In the genomic region with DNA sequence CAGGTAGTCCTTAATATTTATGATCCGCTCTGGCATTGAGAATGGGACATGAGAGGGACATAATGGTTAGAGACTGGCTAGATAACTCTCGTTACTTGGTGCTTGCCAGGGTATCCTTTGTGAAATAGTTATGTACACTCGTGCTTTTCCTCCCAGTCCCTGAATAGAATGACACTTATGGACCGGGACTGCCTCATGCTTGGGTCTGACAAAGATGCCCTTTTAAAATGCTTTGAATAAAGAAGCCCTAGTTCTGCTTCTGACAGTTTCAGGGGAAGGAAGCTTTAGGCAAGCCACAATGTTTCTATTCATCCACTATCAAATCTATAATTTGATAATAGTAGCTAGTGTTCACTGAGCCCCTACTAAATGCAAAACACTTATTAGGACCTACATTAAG, we compare ENCODE assay signal across 22 cellular contexts.
A peak's percentile ranks its signal among the peaks of the same experiment; 100 is the strongest.
DNase-seq lines count a peak whose midpoint lies in the region; ATAC-seq lines count a peak whose summit lies in the region.
"Had no signal": no experiment of that assay in that cellular context is flagged by ENCODE, and none has a peak within 500 bp of the region (broad histone marks: within the 10 kb centered on the region; RNA-seq: fewer than 3 reads in every experiment).

No MANE protein-coding gene starts in this region.

- DNase-seq in caudate nucleus (lab: John Stamatoyannopoulos, UW): peak in 12 of 61 donors; percentile 1 to 42 (median 22)
- peak; percentile 97 for DNase-seq in pons (ENCODE audit: low spot score)
- DNase-seq in DMS114 treated with DMSO at 0.1 percent for 48 hours (lab: John Stamatoyannopoulos, UW; ENCODE audit: unreplicated experiment): no peak
- DNase-seq in HuH-7.5 (ENCODE audit: low spot score): no peak
- DNase-seq in activated CD4-positive, alpha-beta T cell treated with anti-CD3 and anti-CD28 coated beads for 48 hours: no peak
- DNase-seq: CD8-positive, alpha-beta T cell; DMS 273 treated with DMSO at 0.1 percent for 48 hours; DND-41; HCEC 1CT; NCI-H1048; NCI-H1417; NCI-H1694 treated with DMSO at 0.1 percent for 48 hours; NCI-H2081; NCI-H2171 treated with DMSO at 0.1 percent for 48 hours; NCI-H345; NCI-H524; NCI-H774; SJCRH30 had no signal

- peak overlapping the region; percentile 77 for H3K27ac ChIP-seq in caudate nucleus (ENCODE audit: low read depth, low read length)
- peak overlapping the region; percentile 80 for H3K27ac ChIP-seq in layer of hippocampus (ENCODE audit: low read depth, low read length)
- H3K27ac ChIP-seq: HL-60, SJCRH30 had no signal

- H3K27me3 ChIP-seq in layer of hippocampus (ENCODE audit: control insufficient read depth, insufficient read depth, low read length): no peaks in the 10 kb centered on the region
- H3K27me3 ChIP-seq: SJCRH30 had no signal

- ATAC-seq in HG02840 (IDR thresholded peaks at IDR 0.05; ENCODE audit: low FRiP score, unreplicated experiment): no peak
- ATAC-seq: CD8-positive, alpha-beta T cell; Right ventricle myocardium inferior had no signal
